ENCODE assay signal across 19 cellular contexts in genomic region chr4:8874896-8875680, GRCh38. TPM values are rescaled to one million over a fixed set of nuclear protein-coding genes. Genes with fewer than 3 reads are reported as not detected.
DNase-seq lines count a peak whose midpoint lies in the region; ATAC-seq and TF ChIP-seq lines count a peak whose summit lies in the region.
"Had no signal": no experiment of that assay in that cellular context is flagged by ENCODE, and none has a peak within 500 bp of the region (broad histone marks: within the 10 kb centered on the region; RNA-seq: fewer than 3 reads in every experiment).

No MANE protein-coding gene starts in this region.

- no peaks in the 10 kb centered on the region for H3K36me3 Mint-ChIP-seq in activated naive CD8-positive, alpha-beta T cell treated with anti-CD3 and anti-CD28 coated beads, Interleukin-2, amount 10 ng/mL, durations not matched to agents 7 days and 5 days
- no peaks in the 10 kb centered on the region for H3K36me3 Mint-ChIP-seq in activated naive CD8-positive, alpha-beta T cell treated with anti-CD3 and anti-CD28 coated beads for 36 hours
- H3K36me3 Mint-ChIP-seq in activated T-helper 1 cell treated with anti-CD3 and anti-CD28 coated beads, Interleukin-12 subunit alpha, Interleukin-12 subunit beta, Interleukin-2, Interleukin-4 antibody, amounts not matched to agents 30 ng/mL and 10 ng/mL and 1 ng/mL, durations not matched to agents 14 hours and 24 hours and 36 hours (ENCODE audit: low read depth): no peaks in the 10 kb centered on the region
- H3K36me3 Mint-ChIP-seq in stimulated activated naive B cell treated with anti-CD40 and anti-IgM and Interleukin-4, amounts not matched to agents 10 μg/mL and 1 μg/mL and 100 μg/mL, for 72 hours: peaks cover 6 to 10% of the 10 kb centered on the region in 2 donors
- H3K36me3 Mint-ChIP-seq: CD8-positive, alpha-beta memory T cell had no signal

- peaks cover 3% of the 10 kb centered on the region for H3K4me1 Mint-ChIP-seq in activated naive CD8-positive, alpha-beta T cell treated with anti-CD3 and anti-CD28 coated beads, Interleukin-2, amount 10 ng/mL, durations not matched to agents 7 days and 5 days
- peaks cover 4% of the 10 kb centered on the region for H3K4me1 Mint-ChIP-seq in activated naive CD8-positive, alpha-beta T cell treated with anti-CD3 and anti-CD28 coated beads for 36 hours
- no peaks in the 10 kb centered on the region for H3K4me1 Mint-ChIP-seq in activated T-helper 1 cell treated with anti-CD3 and anti-CD28 coated beads, Interleukin-12 subunit alpha, Interleukin-12 subunit beta, Interleukin-2, Interleukin-4 antibody, amounts not matched to agents 30 ng/mL and 10 ng/mL and 1 ng/mL, durations not matched to agents 14 hours and 24 hours and 36 hours (ENCODE audit: low read depth)
- peaks cover 6 to 22% of the 10 kb centered on the region in 2 donors for H3K4me1 Mint-ChIP-seq in stimulated activated naive B cell treated with anti-CD40 and anti-IgM and Interleukin-4, amounts not matched to agents 10 μg/mL and 1 μg/mL and 100 μg/mL, for 72 hours
- H3K4me1 Mint-ChIP-seq: B cell had no signal

- in situ Hi-C loops in GM13977 (cut with MboI; ENCODE audit: low pct_unique_long_range_greater_than_20kb, low sequenced_read_pairs, unreplicated experiment): no loop called here

- DNase-seq in activated naive CD8-positive, alpha-beta T cell treated with anti-CD3 and anti-CD28 coated beads, Interleukin-2, amount 10 ng/mL, durations not matched to agents 7 days and 5 days: no peak
- no peak for DNase-seq in activated naive CD8-positive, alpha-beta T cell treated with anti-CD3 and anti-CD28 coated beads for 36 hours
- peak; percentile 83 for DNase-seq in MV-4-11 (lab: John Stamatoyannopoulos, UW)
- no peak for DNase-seq in activated T-helper 1 cell treated with anti-CD3 and anti-CD28 coated beads, Interleukin-12 subunit alpha, Interleukin-12 subunit beta, Interleukin-2, Interleukin-4 antibody, amounts not matched to agents 30 ng/mL and 10 ng/mL and 1 ng/mL, durations not matched to agents 14 hours and 24 hours and 36 hours (ENCODE audit: low spot score)
- no peak for DNase-seq in stimulated activated naive B cell treated with anti-CD40 and anti-IgM and Interleukin-4, amounts not matched to agents 10 μg/mL and 1 μg/mL and 100 μg/mL, for 72 hours
- no peak for DNase-seq in GM13977 (ENCODE audit: low spot score)
- DNase-seq in NCI-H510A treated with DMSO at 0.1 percent for 48 hours (lab: John Stamatoyannopoulos, UW): no peak
- no peak for DNase-seq in NCI-H1930 (lab: John Stamatoyannopoulos, UW)
- DNase-seq: CD8-positive, alpha-beta memory T cell; DND-41; GF-D8; NCI-H1105; NCI-H1694 treated with DMSO at 0.1 percent for 48 hours; NCI-H446; NCI-H82; SHP77 had no signal

- POLR2A ChIA-PET in activated naive CD8-positive, alpha-beta T cell treated with anti-CD3 and anti-CD28 coated beads, Interleukin-2, amount 10 ng/mL, durations not matched to agents 7 days and 5 days (lab: Charles Lee): no interaction called here

- H3K27me3 Mint-ChIP-seq in activated naive CD8-positive, alpha-beta T cell treated with anti-CD3 and anti-CD28 coated beads, Interleukin-2, amount 10 ng/mL, durations not matched to agents 7 days and 5 days: peaks cover 70% of the 10 kb centered on the region
- H3K27me3 Mint-ChIP-seq in activated naive CD8-positive, alpha-beta T cell treated with anti-CD3 and anti-CD28 coated beads for 36 hours: peaks cover 80% of the 10 kb centered on the region
- H3K27me3 Mint-ChIP-seq in activated T-helper 1 cell treated with anti-CD3 and anti-CD28 coated beads, Interleukin-12 subunit alpha, Interleukin-12 subunit beta, Interleukin-2, Interleukin-4 antibody, amounts not matched to agents 30 ng/mL and 10 ng/mL and 1 ng/mL, durations not matched to agents 14 hours and 24 hours and 36 hours (ENCODE audit: insufficient read depth): peaks cover 51% of the 10 kb centered on the region
- peaks cover 83 to 90% of the 10 kb centered on the region in 2 donors for H3K27me3 Mint-ChIP-seq in stimulated activated naive B cell treated with anti-CD40 and anti-IgM and Interleukin-4, amounts not matched to agents 10 μg/mL and 1 μg/mL and 100 μg/mL, for 72 hours

- no peak overlapping the region for H3K4me3 Mint-ChIP-seq in activated naive CD8-positive, alpha-beta T cell treated with anti-CD3 and anti-CD28 coated beads, Interleukin-2, amount 10 ng/mL, durations not matched to agents 7 days and 5 days
- H3K4me3 Mint-ChIP-seq in activated naive CD8-positive, alpha-beta T cell treated with anti-CD3 and anti-CD28 coated beads for 36 hours: no peak overlapping the region
- no peak overlapping the region for H3K4me3 Mint-ChIP-seq in activated T-helper 1 cell treated with anti-CD3 and anti-CD28 coated beads, Interleukin-12 subunit alpha, Interleukin-12 subunit beta, Interleukin-2, Interleukin-4 antibody, amounts not matched to agents 30 ng/mL and 10 ng/mL and 1 ng/mL, durations not matched to agents 14 hours and 24 hours and 36 hours
- H3K4me3 Mint-ChIP-seq in stimulated activated naive B cell treated with anti-CD40 and anti-IgM and Interleukin-4, amounts not matched to agents 10 μg/mL and 1 μg/mL and 100 μg/mL, for 72 hours: no peak overlapping the region
- H3K4me3 Mint-ChIP-seq: B cell; CD8-positive, alpha-beta memory T cell had no signal

- intact Hi-C loops in activated T-helper 1 cell treated with anti-CD3 and anti-CD28 coated beads, Interleukin-12 subunit alpha, Interleukin-12 subunit beta, Interleukin-2, Interleukin-4 antibody, amounts not matched to agents 30 ng/mL and 10 ng/mL and 1 ng/mL, durations not matched to agents 14 hours and 24 hours and 36 hours (cut with micrococcal nuclease): no loop called here

- peaks cover 1% of the 10 kb centered on the region for H3K9me3 Mint-ChIP-seq in activated naive CD8-positive, alpha-beta T cell treated with anti-CD3 and anti-CD28 coated beads, Interleukin-2, amount 10 ng/mL, durations not matched to agents 7 days and 5 days
- peaks cover 5% of the 10 kb centered on the region for H3K9me3 Mint-ChIP-seq in activated naive CD8-positive, alpha-beta T cell treated with anti-CD3 and anti-CD28 coated beads for 36 hours
- peaks cover 8% of the 10 kb centered on the region for H3K9me3 Mint-ChIP-seq in activated T-helper 1 cell treated with anti-CD3 and anti-CD28 coated beads, Interleukin-12 subunit alpha, Interleukin-12 subunit beta, Interleukin-2, Interleukin-4 antibody, amounts not matched to agents 30 ng/mL and 10 ng/mL and 1 ng/mL, durations not matched to agents 14 hours and 24 hours and 36 hours
- H3K9me3 Mint-ChIP-seq in stimulated activated naive B cell treated with anti-CD40 and anti-IgM and Interleukin-4, amounts not matched to agents 10 μg/mL and 1 μg/mL and 100 μg/mL, for 72 hours: peaks cover 9 to 10% of the 10 kb centered on the region in 2 donors

- TF ChIP-seq CTCF in GM13977 (IDR thresholded peaks at IDR 0.05; ENCODE audit: extremely low read depth, insufficient read depth, missing control alignments): no peak

- peak overlapping the region; percentile 45 for H3K27ac Mint-ChIP-seq in activated naive CD8-positive, alpha-beta T cell treated with anti-CD3 and anti-CD28 coated beads, Interleukin-2, amount 10 ng/mL, durations not matched to agents 7 days and 5 days
- no peak overlapping the region for H3K27ac Mint-ChIP-seq in activated naive CD8-positive, alpha-beta T cell treated with anti-CD3 and anti-CD28 coated beads for 36 hours
- H3K27ac Mint-ChIP-seq in activated T-helper 1 cell treated with anti-CD3 and anti-CD28 coated beads, Interleukin-12 subunit alpha, Interleukin-12 subunit beta, Interleukin-2, Interleukin-4 antibody, amounts not matched to agents 30 ng/mL and 10 ng/mL and 1 ng/mL, durations not matched to agents 14 hours and 24 hours and 36 hours: peak overlapping the region; percentile 47
- peak overlapping the region; percentile 48 for H3K27ac Mint-ChIP-seq in stimulated activated naive B cell treated with anti-CD40 and anti-IgM and Interleukin-4, amounts not matched to agents 10 μg/mL and 1 μg/mL and 100 μg/mL, for 72 hours
- H3K27ac Mint-ChIP-seq: B cell; CD8-positive, alpha-beta memory T cell had no signal

- ATAC-seq in activated naive CD8-positive, alpha-beta T cell treated with anti-CD3 and anti-CD28 coated beads, Interleukin-2, amount 10 ng/mL, durations not matched to agents 7 days and 5 days (ENCODE audit: low read depth): no peak
- ATAC-seq in stimulated activated naive B cell treated with anti-CD40 and anti-IgM and Interleukin-4, amounts not matched to agents 10 μg/mL and 1 μg/mL and 100 μg/mL, for 72 hours (replicated peaks): peak; percentile 34 to 51
- ATAC-seq: SK-N-SH treated with all-trans-retinoic acid at 6 μM for 48 hours had no signal

RNA-seq across cellular contexts. Expression of gene HMX1, which starts 3.4 kb away (rescaled TPM):
- total RNA-seq in activated naive CD8-positive, alpha-beta T cell treated with anti-CD3 and anti-CD28 coated beads, Interleukin-2, amount 10 ng/mL, durations not matched to agents 7 days and 5 days: not detected
- not detected for total RNA-seq in activated naive CD8-positive, alpha-beta T cell treated with anti-CD3 and anti-CD28 coated beads for 36 hours
- not detected in 2 replicates for total RNA-seq in activated T-helper 1 cell treated with anti-CD3 and anti-CD28 coated beads, Interleukin-12 subunit alpha, Interleukin-12 subunit beta, Interleukin-2, Interleukin-4 antibody, amounts not matched to agents 30 ng/mL and 10 ng/mL and 1 ng/mL, durations not matched to agents 14 hours and 24 hours and 36 hours
- total RNA-seq: B cell; CD8-positive, alpha-beta memory T cell; HT-29 had no signal
